1 cellular context compared by ENCODE assay signal in the genomic region with DNA sequence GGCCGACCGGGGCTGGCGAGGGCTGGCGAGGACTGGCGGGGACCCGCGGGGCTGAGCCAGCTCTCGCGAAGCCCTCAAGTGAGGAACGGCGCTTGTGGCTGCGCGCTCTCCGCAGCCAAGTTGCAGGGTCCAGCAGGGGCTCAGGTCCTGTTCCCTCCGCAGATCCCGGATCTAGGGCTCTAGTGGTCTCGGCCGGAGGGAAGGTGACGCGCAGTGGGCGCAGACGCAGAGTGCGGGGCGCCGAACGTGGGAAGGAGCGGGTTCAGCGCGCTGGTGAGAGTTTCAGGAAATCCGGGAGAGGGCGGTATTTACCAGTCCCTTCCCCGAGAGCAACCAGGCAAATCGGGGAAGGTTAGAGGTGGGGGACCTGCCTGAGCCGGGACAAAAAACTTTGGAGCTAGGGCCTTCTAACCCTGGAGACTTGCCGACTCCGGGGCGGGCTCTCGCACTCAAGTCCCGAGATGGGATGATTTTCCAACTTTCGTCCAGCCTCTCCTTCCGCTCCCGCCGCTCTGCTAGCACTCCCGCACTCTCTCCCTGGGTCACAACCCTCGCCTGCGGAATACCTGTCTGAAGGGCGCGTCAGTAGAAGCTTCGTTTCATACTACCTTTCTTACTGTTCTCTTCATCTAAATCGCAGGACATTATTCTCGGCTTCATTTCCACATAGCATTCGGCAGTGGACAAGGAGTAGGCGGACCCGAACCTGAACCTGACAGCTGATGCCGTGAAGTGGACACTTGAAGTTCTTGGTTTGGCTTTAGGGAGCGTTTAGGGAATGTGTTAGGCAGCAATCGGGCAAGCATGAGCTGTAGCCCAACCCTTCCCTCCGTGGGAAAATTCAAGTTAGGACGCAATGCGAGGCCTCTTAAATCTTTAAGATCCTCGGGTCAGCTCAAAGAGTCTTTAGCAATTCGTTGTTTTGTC.
A peak's percentile ranks its signal among the peaks of the same experiment; 100 is the strongest.
TF ChIP-seq lines count a peak whose summit lies in the region.

No MANE protein-coding gene starts in this region.

TF ChIP-seq in HepG2, 621 proteins besides CTCF, POLR2A, EP300 and RAD21 (continued from another document and continues in another):
- TF ChIP-seq, protein P1, sequence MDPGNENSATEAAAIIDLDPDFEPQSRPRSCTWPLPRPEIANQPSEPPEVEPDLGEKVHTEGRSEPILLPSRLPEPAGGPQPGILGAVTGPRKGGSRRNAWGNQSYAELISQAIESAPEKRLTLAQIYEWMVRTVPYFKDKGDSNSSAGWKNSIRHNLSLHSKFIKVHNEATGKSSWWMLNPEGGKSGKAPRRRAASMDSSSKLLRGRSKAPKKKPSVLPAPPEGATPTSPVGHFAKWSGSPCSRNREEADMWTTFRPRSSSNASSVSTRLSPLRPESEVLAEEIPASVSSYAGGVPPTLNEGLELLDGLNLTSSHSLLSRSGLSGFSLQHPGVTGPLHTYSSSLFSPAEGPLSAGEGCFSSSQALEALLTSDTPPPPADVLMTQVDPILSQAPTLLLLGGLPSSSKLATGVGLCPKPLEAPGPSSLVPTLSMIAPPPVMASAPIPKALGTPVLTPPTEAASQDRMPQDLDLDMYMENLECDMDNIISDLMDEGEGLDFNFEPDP (CRISPR knock-in tag; conservative IDR thresholded peaks at IDR 0.05), result no peak
- TF ChIP-seq KLF12 (CRISPR knock-in tag; IDR thresholded peaks at IDR 0.05; ENCODE audit: borderline replicate concordance) (0 out of 2 replicates have a peak, but pooled peaks have one; percentile 34), NRL (CRISPR knock-in tag; IDR thresholded peaks at IDR 0.05; ENCODE audit: borderline replicate concordance) (no peak), HNRNPL (IDR thresholded peaks at IDR 0.05; ENCODE audit: low read depth, low read length) (no peak), ZNF619 (CRISPR knock-in tag; IDR thresholded peaks at IDR 0.05) (0 out of 2 replicates have a peak, but pooled peaks have one; percentile 53), ZFP37 (CRISPR knock-in tag; IDR thresholded peaks at IDR 0.05; ENCODE audit: borderline replicate concordance) (no peak), ZSCAN30 (CRISPR knock-in tag; IDR thresholded peaks at IDR 0.05) (no peak), ZBTB3 (CRISPR knock-in tag; IDR thresholded peaks at IDR 0.05; ENCODE audit: borderline replicate concordance, low read depth) (no peak), SIX1 (CRISPR knock-in tag; IDR thresholded peaks at IDR 0.05; ENCODE audit: borderline replicate concordance) (0 out of 2 replicates have a peak, but pooled peaks have one; percentile 43), ZBTB7B (CRISPR knock-in tag; IDR thresholded peaks at IDR 0.05) (0 out of 2 replicates have a peak, but pooled peaks have one; percentile 64), HDAC2 (CRISPR knock-in tag; IDR thresholded peaks at IDR 0.05) (no peak), ELF1 (CRISPR knock-in tag; IDR thresholded peaks at IDR 0.05) (0 out of 2 replicates have a peak, but pooled peaks have one; percentile 17), FOSL1 (CRISPR knock-in tag; IDR thresholded peaks at IDR 0.05; ENCODE audit: borderline replicate concordance) (0 out of 2 replicates have a peak, but pooled peaks have one; percentile 40), ZNF510 (CRISPR knock-in tag; IDR thresholded peaks at IDR 0.05; ENCODE audit: low read depth) (no peak; the same call in 1 of the 2 replicates), ZNF878 (CRISPR knock-in tag; IDR thresholded peaks at IDR 0.05) (no peak), CHCHD3 (CRISPR knock-in tag; IDR thresholded peaks at IDR 0.05) (0 out of 2 replicates have a peak, but pooled peaks have one; percentile 66), NFRKB (IDR thresholded peaks at IDR 0.05) (no peak), ZFYVE20 (CRISPR knock-in tag; IDR thresholded peaks at IDR 0.05; ENCODE audit: borderline replicate concordance, low read depth) (no peak), PCBP2 (optimal IDR thresholded peaks at IDR 0.05; ENCODE audit: low read depth, low read length, poor library complexity, severe bottlenecking) (no peak), SP5 (CRISPR knock-in tag; IDR thresholded peaks at IDR 0.05; ENCODE audit: borderline replicate concordance, low read depth) (no peak), ZNF33A (CRISPR knock-in tag; IDR thresholded peaks at IDR 0.05; ENCODE audit: borderline replicate concordance) (no peak), FOXK1 (CRISPR knock-in tag; IDR thresholded peaks at IDR 0.05; ENCODE audit: borderline replicate concordance, low read depth) (peak; percentile 25; the same call in 1 of the 2 replicates), GZF1 (CRISPR knock-in tag; IDR thresholded peaks at IDR 0.05) (no peak)
- TF ChIP-seq, protein P2, sequence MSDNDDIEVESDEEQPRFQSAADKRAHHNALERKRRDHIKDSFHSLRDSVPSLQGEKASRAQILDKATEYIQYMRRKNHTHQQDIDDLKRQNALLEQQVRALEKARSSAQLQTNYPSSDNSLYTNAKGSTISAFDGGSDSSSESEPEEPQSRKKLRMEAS (IDR thresholded peaks at IDR 0.05), result peak; percentile 56; the same call in 1 of the 2 replicates
- TF ChIP-seq, protein P3, sequence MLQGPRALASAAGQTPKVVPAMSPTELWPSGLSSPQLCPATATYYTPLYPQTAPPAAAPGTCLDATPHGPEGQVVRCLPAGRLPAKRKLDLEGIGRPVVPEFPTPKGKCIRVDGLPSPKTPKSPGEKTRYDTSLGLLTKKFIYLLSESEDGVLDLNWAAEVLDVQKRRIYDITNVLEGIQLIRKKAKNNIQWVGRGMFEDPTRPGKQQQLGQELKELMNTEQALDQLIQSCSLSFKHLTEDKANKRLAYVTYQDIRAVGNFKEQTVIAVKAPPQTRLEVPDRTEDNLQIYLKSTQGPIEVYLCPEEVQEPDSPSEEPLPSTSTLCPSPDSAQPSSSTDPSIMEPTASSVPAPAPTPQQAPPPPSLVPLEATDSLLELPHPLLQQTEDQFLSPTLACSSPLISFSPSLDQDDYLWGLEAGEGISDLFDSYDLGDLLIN (CRISPR knock-in tag; IDR thresholded peaks at IDR 0.05; ENCODE audit: borderline replicate concordance), result no peak; the same call in 1 of the 2 replicates
- TF ChIP-seq, protein P4, sequence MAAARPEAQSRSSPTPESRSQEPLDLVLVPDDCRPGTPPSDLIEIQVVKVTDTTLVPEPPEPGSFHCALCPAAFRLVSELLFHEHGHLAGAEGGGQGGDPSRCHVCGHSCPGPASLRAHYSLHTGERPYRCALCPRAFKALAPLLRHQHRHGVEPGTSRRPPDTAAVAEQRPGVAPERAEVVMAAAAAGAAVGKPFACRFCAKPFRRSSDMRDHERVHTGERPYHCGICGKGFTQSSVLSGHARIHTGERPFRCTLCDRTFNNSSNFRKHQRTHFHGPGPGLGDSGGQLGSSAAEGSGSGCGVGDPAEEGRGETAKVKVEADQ (CRISPR knock-in tag; IDR thresholded peaks at IDR 0.05; ENCODE audit: borderline replicate concordance), result 0 out of 2 replicates have a peak, but pooled peaks have one; percentile 83
- TF ChIP-seq, protein P5, sequence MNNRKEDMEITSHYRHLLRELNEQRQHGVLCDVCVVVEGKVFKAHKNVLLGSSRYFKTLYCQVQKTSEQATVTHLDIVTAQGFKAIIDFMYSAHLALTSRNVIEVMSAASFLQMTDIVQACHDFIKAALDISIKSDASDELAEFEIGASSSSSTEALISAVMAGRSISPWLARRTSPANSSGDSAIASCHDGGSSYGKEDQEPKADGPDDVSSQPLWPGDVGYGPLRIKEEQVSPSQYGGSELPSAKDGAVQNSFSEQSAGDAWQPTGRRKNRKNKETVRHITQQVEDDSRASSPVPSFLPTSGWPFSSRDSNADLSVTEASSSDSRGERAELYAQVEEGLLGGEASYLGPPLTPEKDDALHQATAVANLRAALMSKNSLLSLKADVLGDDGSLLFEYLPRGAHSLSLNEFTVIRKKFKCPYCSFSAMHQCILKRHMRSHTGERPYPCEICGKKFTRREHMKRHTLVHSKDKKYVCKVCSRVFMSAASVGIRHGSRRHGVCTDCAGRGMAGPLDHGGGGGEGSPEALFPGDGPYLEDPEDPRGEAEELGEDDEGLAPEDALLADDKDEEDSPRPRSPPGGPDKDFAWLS (CRISPR knock-in tag; IDR thresholded peaks at IDR 0.05; ENCODE audit: borderline replicate concordance), result 0 out of 2 replicates have a peak, but pooled peaks have one; percentile 41
- TF ChIP-seq, protein P6, sequence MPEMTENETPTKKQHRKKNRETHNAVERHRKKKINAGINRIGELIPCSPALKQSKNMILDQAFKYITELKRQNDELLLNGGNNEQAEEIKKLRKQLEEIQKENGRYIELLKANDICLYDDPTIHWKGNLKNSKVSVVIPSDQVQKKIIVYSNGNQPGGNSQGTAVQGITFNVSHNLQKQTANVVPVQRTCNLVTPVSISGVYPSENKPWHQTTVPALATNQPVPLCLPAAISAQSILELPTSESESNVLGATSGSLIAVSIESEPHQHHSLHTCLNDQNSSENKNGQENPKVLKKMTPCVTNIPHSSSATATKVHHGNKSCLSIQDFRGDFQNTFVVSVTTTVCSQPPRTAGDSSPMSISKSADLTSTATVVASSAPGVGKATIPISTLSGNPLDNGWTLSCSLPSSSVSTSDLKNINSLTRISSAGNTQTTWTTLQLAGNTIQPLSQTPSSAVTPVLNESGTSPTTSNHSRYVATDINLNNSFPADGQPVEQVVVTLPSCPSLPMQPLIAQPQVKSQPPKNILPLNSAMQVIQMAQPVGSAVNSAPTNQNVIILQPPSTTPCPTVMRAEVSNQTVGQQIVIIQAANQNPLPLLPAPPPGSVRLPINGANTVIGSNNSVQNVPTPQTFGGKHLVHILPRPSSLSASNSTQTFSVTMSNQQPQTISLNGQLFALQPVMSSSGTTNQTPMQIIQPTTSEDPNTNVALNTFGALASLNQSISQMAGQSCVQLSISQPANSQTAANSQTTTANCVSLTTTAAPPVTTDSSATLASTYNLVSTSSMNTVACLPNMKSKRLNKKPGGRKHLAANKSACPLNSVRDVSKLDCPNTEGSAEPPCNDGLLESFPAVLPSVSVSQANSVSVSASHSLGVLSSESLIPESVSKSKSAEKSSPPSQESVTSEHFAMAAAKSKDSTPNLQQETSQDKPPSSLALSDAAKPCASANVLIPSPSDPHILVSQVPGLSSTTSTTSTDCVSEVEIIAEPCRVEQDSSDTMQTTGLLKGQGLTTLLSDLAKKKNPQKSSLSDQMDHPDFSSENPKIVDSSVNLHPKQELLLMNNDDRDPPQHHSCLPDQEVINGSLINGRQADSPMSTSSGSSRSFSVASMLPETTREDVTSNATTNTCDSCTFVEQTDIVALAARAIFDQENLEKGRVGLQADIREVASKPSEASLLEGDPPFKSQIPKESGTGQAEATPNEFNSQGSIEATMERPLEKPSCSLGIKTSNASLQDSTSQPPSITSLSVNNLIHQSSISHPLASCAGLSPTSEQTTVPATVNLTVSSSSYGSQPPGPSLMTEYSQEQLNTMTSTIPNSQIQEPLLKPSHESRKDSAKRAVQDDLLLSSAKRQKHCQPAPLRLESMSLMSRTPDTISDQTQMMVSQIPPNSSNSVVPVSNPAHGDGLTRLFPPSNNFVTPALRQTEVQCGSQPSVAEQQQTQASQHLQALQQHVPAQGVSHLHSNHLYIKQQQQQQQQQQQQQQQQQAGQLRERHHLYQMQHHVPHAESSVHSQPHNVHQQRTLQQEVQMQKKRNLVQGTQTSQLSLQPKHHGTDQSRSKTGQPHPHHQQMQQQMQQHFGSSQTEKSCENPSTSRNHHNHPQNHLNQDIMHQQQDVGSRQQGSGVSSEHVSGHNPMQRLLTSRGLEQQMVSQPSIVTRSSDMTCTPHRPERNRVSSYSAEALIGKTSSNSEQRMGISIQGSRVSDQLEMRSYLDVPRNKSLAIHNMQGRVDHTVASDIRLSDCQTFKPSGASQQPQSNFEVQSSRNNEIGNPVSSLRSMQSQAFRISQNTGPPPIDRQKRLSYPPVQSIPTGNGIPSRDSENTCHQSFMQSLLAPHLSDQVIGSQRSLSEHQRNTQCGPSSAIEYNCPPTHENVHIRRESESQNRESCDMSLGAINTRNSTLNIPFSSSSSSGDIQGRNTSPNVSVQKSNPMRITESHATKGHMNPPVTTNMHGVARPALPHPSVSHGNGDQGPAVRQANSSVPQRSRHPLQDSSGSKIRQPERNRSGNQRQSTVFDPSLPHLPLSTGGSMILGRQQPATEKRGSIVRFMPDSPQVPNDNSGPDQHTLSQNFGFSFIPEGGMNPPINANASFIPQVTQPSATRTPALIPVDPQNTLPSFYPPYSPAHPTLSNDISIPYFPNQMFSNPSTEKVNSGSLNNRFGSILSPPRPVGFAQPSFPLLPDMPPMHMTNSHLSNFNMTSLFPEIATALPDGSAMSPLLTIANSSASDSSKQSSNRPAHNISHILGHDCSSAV (CRISPR knock-in tag; IDR thresholded peaks at IDR 0.05; ENCODE audit: borderline replicate concordance), result no peak; the same call in 1 of the 2 replicates
- TF ChIP-seq, protein P7, sequence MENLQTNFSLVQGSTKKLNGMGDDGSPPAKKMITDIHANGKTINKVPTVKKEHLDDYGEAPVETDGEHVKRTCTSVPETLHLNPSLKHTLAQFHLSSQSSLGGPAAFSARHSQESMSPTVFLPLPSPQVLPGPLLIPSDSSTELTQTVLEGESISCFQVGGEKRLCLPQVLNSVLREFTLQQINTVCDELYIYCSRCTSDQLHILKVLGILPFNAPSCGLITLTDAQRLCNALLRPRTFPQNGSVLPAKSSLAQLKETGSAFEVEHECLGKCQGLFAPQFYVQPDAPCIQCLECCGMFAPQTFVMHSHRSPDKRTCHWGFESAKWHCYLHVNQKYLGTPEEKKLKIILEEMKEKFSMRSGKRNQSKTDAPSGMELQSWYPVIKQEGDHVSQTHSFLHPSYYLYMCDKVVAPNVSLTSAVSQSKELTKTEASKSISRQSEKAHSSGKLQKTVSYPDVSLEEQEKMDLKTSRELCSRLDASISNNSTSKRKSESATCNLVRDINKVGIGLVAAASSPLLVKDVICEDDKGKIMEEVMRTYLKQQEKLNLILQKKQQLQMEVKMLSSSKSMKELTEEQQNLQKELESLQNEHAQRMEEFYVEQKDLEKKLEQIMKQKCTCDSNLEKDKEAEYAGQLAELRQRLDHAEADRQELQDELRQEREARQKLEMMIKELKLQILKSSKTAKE (CRISPR knock-in tag; IDR thresholded peaks at IDR 0.05; ENCODE audit: borderline replicate concordance), result no peak
- TF ChIP-seq, protein P8, sequence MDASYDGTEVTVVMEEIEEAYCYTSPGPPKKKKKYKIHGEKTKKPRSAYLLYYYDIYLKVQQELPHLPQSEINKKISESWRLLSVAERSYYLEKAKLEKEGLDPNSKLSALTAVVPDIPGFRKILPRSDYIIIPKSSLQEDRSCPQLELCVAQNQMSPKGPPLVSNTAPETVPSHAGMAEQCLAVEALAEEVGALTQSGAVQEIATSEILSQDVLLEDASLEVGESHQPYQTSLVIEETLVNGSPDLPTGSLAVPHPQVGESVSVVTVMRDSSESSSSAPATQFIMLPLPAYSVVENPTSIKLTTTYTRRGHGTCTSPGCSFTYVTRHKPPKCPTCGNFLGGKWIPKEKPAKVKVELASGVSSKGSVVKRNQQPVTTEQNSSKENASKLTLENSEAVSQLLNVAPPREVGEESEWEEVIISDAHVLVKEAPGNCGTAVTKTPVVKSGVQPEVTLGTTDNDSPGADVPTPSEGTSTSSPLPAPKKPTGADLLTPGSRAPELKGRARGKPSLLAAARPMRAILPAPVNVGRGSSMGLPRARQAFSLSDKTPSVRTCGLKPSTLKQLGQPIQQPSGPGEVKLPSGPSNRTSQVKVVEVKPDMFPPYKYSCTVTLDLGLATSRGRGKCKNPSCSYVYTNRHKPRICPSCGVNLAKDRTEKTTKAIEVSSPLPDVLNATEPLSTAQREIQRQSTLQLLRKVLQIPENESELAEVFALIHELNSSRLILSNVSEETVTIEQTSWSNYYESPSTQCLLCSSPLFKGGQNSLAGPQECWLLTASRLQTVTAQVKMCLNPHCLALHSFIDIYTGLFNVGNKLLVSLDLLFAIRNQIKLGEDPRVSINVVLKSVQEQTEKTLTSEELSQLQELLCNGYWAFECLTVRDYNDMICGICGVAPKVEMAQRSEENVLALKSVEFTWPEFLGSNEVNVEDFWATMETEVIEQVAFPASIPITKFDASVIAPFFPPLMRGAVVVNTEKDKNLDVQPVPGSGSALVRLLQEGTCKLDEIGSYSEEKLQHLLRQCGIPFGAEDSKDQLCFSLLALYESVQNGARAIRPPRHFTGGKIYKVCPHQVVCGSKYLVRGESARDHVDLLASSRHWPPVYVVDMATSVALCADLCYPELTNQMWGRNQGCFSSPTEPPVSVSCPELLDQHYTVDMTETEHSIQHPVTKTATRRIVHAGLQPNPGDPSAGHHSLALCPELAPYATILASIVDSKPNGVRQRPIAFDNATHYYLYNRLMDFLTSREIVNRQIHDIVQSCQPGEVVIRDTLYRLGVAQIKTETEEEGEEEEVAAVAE (CRISPR knock-in tag; IDR thresholded peaks at IDR 0.05; ENCODE audit: borderline replicate concordance), result no peak
